ENCODE assay signal across 21 cellular contexts in the genomic region with DNA sequence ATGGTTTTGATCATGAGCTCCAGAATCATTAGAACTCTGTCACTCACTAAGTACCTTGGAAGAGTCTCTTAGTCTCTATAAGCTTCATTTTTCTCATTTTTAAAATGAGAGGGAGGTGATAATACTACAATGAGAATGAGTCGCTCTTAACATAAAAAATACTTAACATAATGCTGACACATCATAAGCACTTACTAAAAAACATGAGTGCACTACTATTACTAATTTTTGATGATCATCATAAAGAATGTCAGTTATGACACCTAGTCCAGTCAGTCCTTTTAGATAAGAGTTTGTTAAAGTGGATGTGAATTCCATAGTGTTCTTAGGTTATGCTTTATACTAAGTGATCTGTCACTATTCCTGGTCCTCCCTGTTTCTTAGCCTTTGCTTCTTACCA.
DNase-seq lines count a peak whose midpoint lies in the region; ATAC-seq, FAIRE-seq and TF ChIP-seq lines count a peak whose summit lies in the region.
"Had no signal": no experiment of that assay in that cellular context is flagged by ENCODE, and none has a peak within 500 bp of the region (broad histone marks: within the 10 kb centered on the region; RNA-seq: fewer than 3 reads in every experiment).

No MANE protein-coding gene starts in this region.

- POLR2A ChIA-PET in A549 (lab: Yijun Ruan, JAX): no interaction called here

- CTCF ChIA-PET in A549 (lab: Yijun Ruan, JAX): no interaction called here

- H3K56ac ChIP-seq in H9 (ENCODE audit: insufficient read length, low read depth, low read length): no peak overlapping the region

- no peaks in the 10 kb centered on the region for H4K20me1 ChIP-seq in H9 (ENCODE audit: control insufficient read depth, insufficient read depth, insufficient read length)

- TF ChIP-seq POLR2A in A549 (IDR thresholded peaks at IDR 0.05; ENCODE audit: low read length): no peak

- H3K79me1 ChIP-seq in H9 (ENCODE audit: insufficient read depth, low read depth, low read length, poor library complexity, severe bottlenecking): no peaks in the 10 kb centered on the region

- no peak for FAIRE-seq in A549 (lab: Jason Lieb, UNC)
- FAIRE-seq: D721Med, GM12892, GM18507, H54, HTR-8/SVneo had no signal

- H3T11ph ChIP-seq in H9 (ENCODE audit: low read length): no peak overlapping the region

- H3K18ac ChIP-seq in H9 (ENCODE audit: insufficient read length, low read depth, low read length): no peak overlapping the region

- H2BK12ac ChIP-seq in H9 (ENCODE audit: insufficient read length, low read depth, low read length): no peak overlapping the region

- ATAC-seq in A549 (no peak), RWPE2 (ENCODE audit: low read depth) (0 out of 3 replicates have a peak, but pooled peaks have one; percentile 25), foreskin keratinocyte (peak; percentile 77), left lobe of liver (no peak)
- ATAC-seq: GM23338 had no signal

- no peak overlapping the region for H3K27ac Mint-ChIP-seq in H9
- H3K27ac Mint-ChIP-seq: CD4-positive, CD25-positive, alpha-beta regulatory T cell; GM23338 had no signal

- TF ChIP-seq CTCF in A549 (IDR thresholded peaks at IDR 0.05) (no peak), RWPE2 (IDR thresholded peaks at IDR 0.05; ENCODE audit: poor library complexity, severe bottlenecking) (no peak), foreskin keratinocyte (conservative IDR thresholded peaks at IDR 0.05) (no peak), H9 (conservative IDR thresholded peaks at IDR 0.05) (no peak)

- no peak overlapping the region for H4K8ac ChIP-seq in H9 (replicated peaks; ENCODE audit: insufficient read length, low read depth, low read length)

- no peak overlapping the region for H2AK5ac ChIP-seq in H9 (ENCODE audit: insufficient read length, low read length)

- H3K27me3 Mint-ChIP-seq in H9 (ENCODE audit: low read depth): no peaks in the 10 kb centered on the region
- H3K27me3 Mint-ChIP-seq: CD4-positive, CD25-positive, alpha-beta regulatory T cell had no signal

- no peak overlapping the region for H3K4me3 ChIP-seq in A549
- H3K4me3 ChIP-seq in RWPE2 (ENCODE audit: severe bottlenecking): no peak overlapping the region
- H3K4me3 ChIP-seq: GM23338 had no signal

- H3K23ac ChIP-seq in H9 (ENCODE audit: insufficient read length, low read depth, low read length): no peak overlapping the region

- no peak for TF ChIP-seq EP300 in A549 (IDR thresholded peaks at IDR 0.05)

- 2% methylated on average over 1 of the region's 1 CpG for WGBS in A549 (ENCODE audit: missing lambda C conversion rate)
- no CpG with 5 or more reads among the region's 1 CpG for WGBS in H9 (ENCODE audit: extremely low coverage, insufficient read length, low lambda C conversion rate)

- no peaks in the 10 kb centered on the region for H3K23me2 ChIP-seq in H9 (ENCODE audit: insufficient read length, low read depth, low read length, poor library complexity, severe bottlenecking)

- H2BK120ac ChIP-seq in H9 (ENCODE audit: low read depth, low read length, poor library complexity, severe bottlenecking): no peak overlapping the region

- H3K14ac ChIP-seq in H9 (ENCODE audit: insufficient read depth, low read length): no peak overlapping the region

- H2BK15ac ChIP-seq in H9 (ENCODE audit: low read depth, low read length): no peak overlapping the region

- no peak overlapping the region for H3K4ac ChIP-seq in H9 (ENCODE audit: low read depth, low read length)

- no peak overlapping the region for H4K5ac ChIP-seq in H9 (ENCODE audit: insufficient read length, low read depth, low read length)

- H3K9me3 ChIP-seq in A549 (no peaks in the 10 kb centered on the region), RWPE2 (ENCODE audit: severe bottlenecking) (no peaks in the 10 kb centered on the region), H9 (ENCODE audit: control insufficient read depth, low read depth, low read length) (no peaks in the 10 kb centered on the region)
- H3K9me3 ChIP-seq: BE2C, Caco-2 had no signal

- H3K9me3 Mint-ChIP-seq in H9: no peaks in the 10 kb centered on the region
- H3K9me3 Mint-ChIP-seq: CD4-positive, CD25-positive, alpha-beta regulatory T cell; CD8-positive, alpha-beta memory T cell; GM23338 had no signal

- no peak overlapping the region for H3K4me3 Mint-ChIP-seq in H9
- H3K4me3 Mint-ChIP-seq: CD4-positive, CD25-positive, alpha-beta regulatory T cell; CD8-positive, alpha-beta memory T cell; GM23338 had no signal

- no peaks in the 10 kb centered on the region for H3K79me2 ChIP-seq in H9 (ENCODE audit: insufficient read depth, low read length)

- H3K36me3 ChIP-seq in RWPE2 (ENCODE audit: low read depth): no peaks in the 10 kb centered on the region
- H3K36me3 ChIP-seq: BE2C had no signal

- DNase-seq in A549 (ENCODE audit: low read depth in 1 of 2, low spot score in 1 of 2) (no peak), HCEC 1CT (peak; percentile 41), RWPE2 (ENCODE audit: low spot score) (no peak), foreskin keratinocyte (peak in 1 of 2 donors; percentile 50), left lobe of liver (ENCODE audit: low spot score) (no peak), NCI-H2227 treated with DMSO at 0.1 percent for 48 hours (lab: John Stamatoyannopoulos, UW) (no peak), H9 (no peak)
- DNase-seq: ACHN; BE2C; Caco-2; CD4-positive, CD25-positive, alpha-beta regulatory T cell; CD8-positive, alpha-beta memory T cell; GDM1 had no signal

- H2AFZ ChIP-seq in H9 (ENCODE audit: low read length): no peak overlapping the region

- 0 out of 4 replicates have a peak, but pooled peaks cover 0 to 2% of the 10 kb centered on the region in 2 experiments for H3K4me1 Mint-ChIP-seq in H9
- H3K4me1 Mint-ChIP-seq: CD8-positive, alpha-beta memory T cell; GM23338 had no signal

- H3K4me1 ChIP-seq in A549 (no peaks in the 10 kb centered on the region), RWPE2 (ENCODE audit: insufficient read depth, poor library complexity, severe bottlenecking) (no peaks in the 10 kb centered on the region), foreskin keratinocyte (peaks cover 9% of the 10 kb centered on the region), H9 (ENCODE audit: insufficient read depth, low read length) (no peaks in the 10 kb centered on the region)
- H3K4me1 ChIP-seq: BE2C, Caco-2 had no signal

- no peak overlapping the region for H2BK20ac ChIP-seq in H9 (ENCODE audit: low read depth, low read length, poor library complexity, severe bottlenecking)

- H3K9ac ChIP-seq in H9 (ENCODE audit: extremely low read depth, insufficient read length, low read length): no peak overlapping the region
- H3K9ac ChIP-seq: KMS-11 had no signal

- H3K27ac ChIP-seq in A549: no peak overlapping the region
- no peak overlapping the region for H3K27ac ChIP-seq in RWPE2 (ENCODE audit: poor library complexity, severe bottlenecking)
- H3K27ac ChIP-seq in foreskin keratinocyte: no peak overlapping the region
- no peak overlapping the region for H3K27ac ChIP-seq in H9 (ENCODE audit: insufficient read length, low read depth, low read length)
- H3K27ac ChIP-seq: HL-60, KMS-11 had no signal

- H3K4me2 ChIP-seq in A549 (no peak overlapping the region), H9 (ENCODE audit: insufficient read depth, insufficient read length, low read length) (no peak overlapping the region)
- H3K4me2 ChIP-seq: GM23338, KMS-11 had no signal

- no peaks in the 10 kb centered on the region for H3K27me3 ChIP-seq in RWPE2 (ENCODE audit: insufficient read depth, poor library complexity, severe bottlenecking)
- no peaks in the 10 kb centered on the region for H3K27me3 ChIP-seq in foreskin keratinocyte
- no peaks in the 10 kb centered on the region for H3K27me3 ChIP-seq in H9 (ENCODE audit: insufficient read depth, low read length)
- H3K27me3 ChIP-seq: BE2C had no signal

- no peak for TF ChIP-seq RAD21 in A549 (conservative IDR thresholded peaks at IDR 0.05 in 1 of 2, IDR thresholded peaks at IDR 0.05 in 1 of 2)

- no peaks in the 10 kb centered on the region for H3K36me3 Mint-ChIP-seq in H9 (ENCODE audit: insufficient read depth in 1 of 3, low read depth in 3 of 3)
- H3K36me3 Mint-ChIP-seq: CD4-positive, CD25-positive, alpha-beta regulatory T cell; CD8-positive, alpha-beta memory T cell had no signal

- no peak overlapping the region for H4K91ac ChIP-seq in H9 (ENCODE audit: insufficient read length, low read depth, low read length)

- H2BK5ac ChIP-seq in H9 (ENCODE audit: insufficient read length, low read length): no peak overlapping the region

TF ChIP-seq in A549, 52 proteins besides CTCF, POLR2A, EP300 and RAD21:
- TF ChIP-seq TFCP2L1 (CRISPR knock-in tag; IDR thresholded peaks at IDR 0.05) (no peak), MAFK (IDR thresholded peaks at IDR 0.05; ENCODE audit: partially characterized antibody) (peak; percentile 84)

Comparison
In these comparisons a context has a peak if more than half of its experiments do, and no peak if none do; other contexts are left out.
1. ATAC-seq: peak in RWPE2 (single experiment) and foreskin keratinocyte (single experiment); none in A549 (0 of 2) and left lobe of liver (single experiment).